Comparison of ENCODE assay signal across 7 cellular contexts in the genomic region with DNA sequence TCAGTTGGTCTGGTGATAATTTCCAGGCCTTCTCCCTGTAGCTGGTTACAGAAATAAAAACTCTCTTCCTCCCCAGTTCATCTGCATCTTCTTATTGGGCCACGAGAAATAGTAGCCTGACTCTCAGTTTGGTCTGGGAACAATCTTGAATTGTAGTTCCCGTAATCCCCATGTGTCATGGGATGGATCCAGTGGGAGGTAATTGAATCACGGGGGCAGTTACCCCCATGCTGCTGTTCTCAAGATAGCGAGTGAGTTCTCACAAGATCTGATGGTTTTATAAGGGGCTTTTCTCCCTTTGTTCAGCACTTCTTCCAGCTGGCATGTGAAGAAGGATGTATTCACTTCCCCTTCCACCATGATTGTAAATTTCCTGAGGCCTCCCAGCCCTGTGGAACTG. TPM values are rescaled to one million over a fixed set of nuclear protein-coding genes. Genes with fewer than 3 reads are reported as not detected.
DNase-seq lines count a peak whose midpoint lies in the region; ATAC-seq and TF ChIP-seq lines count a peak whose summit lies in the region.
"Not testable (repeated sequence)": the region's sequence is repeated elsewhere in the genome, so short reads cannot be mapped to it uniquely, and the experiment has no call there.

No MANE protein-coding gene starts in this region.

- H3K27me3 Mint-ChIP-seq in T-helper 17 cell; activated CD4-positive, alpha-beta memory T cell treated with anti-CD3 and anti-CD28 coated beads for 36 hours; activated T-cell treated with anti-CD3 and anti-CD28 coated beads, Interleukin-2, amount 50 U/mL, for 72 hours (ENCODE audit: low read depth); activated naive CD8-positive, alpha-beta T cell treated with anti-CD3 and anti-CD28 coated beads for 36 hours; stimulated activated naive CD8-positive, alpha-beta T cell treated with anti-CD3 and anti-CD28 coated beads, Interleukin-15, Interleukin-2, amounts not matched to agents 100 ng/mL and 50 ng/mL, for 24 hours: not testable (repeated sequence)

- H3K4me1 Mint-ChIP-seq in T-helper 17 cell, result peaks cover 12% of the 10 kb centered on the region
- H3K4me1 Mint-ChIP-seq in activated CD4-positive, alpha-beta memory T cell treated with anti-CD3 and anti-CD28 coated beads for 36 hours (ENCODE audit: low read depth), result peaks cover 26% of the 10 kb centered on the region
- H3K4me1 Mint-ChIP-seq in activated T-cell treated with anti-CD3 and anti-CD28 coated beads, Interleukin-2, amount 50 U/mL, for 72 hours (ENCODE audit: low read depth), result peaks cover 28% of the 10 kb centered on the region
- peaks cover 21% of the 10 kb centered on the region for H3K4me1 Mint-ChIP-seq in activated naive CD8-positive, alpha-beta T cell treated with anti-CD3 and anti-CD28 coated beads for 36 hours
- peaks cover 35% of the 10 kb centered on the region for H3K4me1 Mint-ChIP-seq in stimulated activated naive CD8-positive, alpha-beta T cell treated with anti-CD3 and anti-CD28 coated beads, Interleukin-15, Interleukin-2, amounts not matched to agents 100 ng/mL and 50 ng/mL, for 24 hours (ENCODE audit: low read depth)

- peak overlapping the region; percentile 91 for H3K27ac Mint-ChIP-seq in T-helper 17 cell
- H3K27ac Mint-ChIP-seq in activated CD4-positive, alpha-beta memory T cell treated with anti-CD3 and anti-CD28 coated beads for 36 hours, result peak overlapping the region; percentile 90
- peak overlapping the region; percentile 93 for H3K27ac Mint-ChIP-seq in activated T-cell treated with anti-CD3 and anti-CD28 coated beads, Interleukin-2, amount 50 U/mL, for 72 hours
- H3K27ac Mint-ChIP-seq in activated naive CD8-positive, alpha-beta T cell treated with anti-CD3 and anti-CD28 coated beads for 36 hours, result peak overlapping the region; percentile 86
- H3K27ac Mint-ChIP-seq in stimulated activated naive CD8-positive, alpha-beta T cell treated with anti-CD3 and anti-CD28 coated beads, Interleukin-15, Interleukin-2, amounts not matched to agents 100 ng/mL and 50 ng/mL, for 24 hours, result peak overlapping the region; percentile 96

- not testable (repeated sequence) for H3K36me3 Mint-ChIP-seq in T-helper 17 cell (ENCODE audit: low read depth)
- H3K36me3 Mint-ChIP-seq in activated CD4-positive, alpha-beta memory T cell treated with anti-CD3 and anti-CD28 coated beads for 36 hours, result peaks cover 15% of the 10 kb centered on the region
- H3K36me3 Mint-ChIP-seq in activated T-cell treated with anti-CD3 and anti-CD28 coated beads, Interleukin-2, amount 50 U/mL, for 72 hours (ENCODE audit: insufficient read depth in 2 of 2), result peaks cover 6 to 22% of the 10 kb centered on the region in 2 donors
- H3K36me3 Mint-ChIP-seq in activated naive CD8-positive, alpha-beta T cell treated with anti-CD3 and anti-CD28 coated beads for 36 hours, result peaks cover 32% of the 10 kb centered on the region
- H3K36me3 Mint-ChIP-seq in stimulated activated naive CD8-positive, alpha-beta T cell treated with anti-CD3 and anti-CD28 coated beads, Interleukin-15, Interleukin-2, amounts not matched to agents 100 ng/mL and 50 ng/mL, for 24 hours (ENCODE audit: low read depth), result peaks cover 42% of the 10 kb centered on the region

- H3K4me2 ChIP-seq in MM.1S (ENCODE audit: low read depth, low read length), result peak overlapping the region; percentile 73; the same call in 1 of the 2 replicates

- H3K9me2 ChIP-seq in MM.1S (replicated peaks; ENCODE audit: insufficient read depth, low read length), result not testable (repeated sequence)

- H3K79me2 ChIP-seq in MM.1S (ENCODE audit: low read length), result not testable (repeated sequence)

- not testable (repeated sequence) for H3K36me3 ChIP-seq in MM.1S (replicated peaks; ENCODE audit: insufficient read depth, low read length)

- H3K4me3 ChIP-seq in MM.1S (ENCODE audit: low read length), result not testable (repeated sequence)

- not testable (repeated sequence) for H2AFZ ChIP-seq in MM.1S (ENCODE audit: low read length)

- H3K27me3 ChIP-seq in MM.1S (replicated peaks; ENCODE audit: insufficient read depth, low read length), result not testable (repeated sequence)

- H3K4me1 ChIP-seq in MM.1S (ENCODE audit: low read length), result peaks cover 25% of the 10 kb centered on the region

- H3K27ac ChIP-seq in MM.1S (ENCODE audit: low read length), result peak overlapping the region; percentile 91; the same call in 1 of the 2 replicates

- not testable (repeated sequence) for TF ChIP-seq CTCF in MM.1S (IDR thresholded peaks at IDR 0.05; ENCODE audit: low read length)

- not testable (repeated sequence) for H3K9ac ChIP-seq in MM.1S (ENCODE audit: low read length)

- ATAC-seq in T-helper 17 cell; activated T-cell treated with anti-CD3 and anti-CD28 coated beads, Interleukin-2, amount 50 U/mL, for 72 hours (replicated peaks in 1 of 2): not testable (repeated sequence)

- H3K9me3 Mint-ChIP-seq in activated CD4-positive, alpha-beta memory T cell treated with anti-CD3 and anti-CD28 coated beads for 36 hours, result peaks cover 12% of the 10 kb centered on the region
- H3K9me3 Mint-ChIP-seq in activated T-cell treated with anti-CD3 and anti-CD28 coated beads, Interleukin-2, amount 50 U/mL, for 72 hours; stimulated activated naive CD8-positive, alpha-beta T cell treated with anti-CD3 and anti-CD28 coated beads, Interleukin-15, Interleukin-2, amounts not matched to agents 100 ng/mL and 50 ng/mL, for 24 hours: not testable (repeated sequence)
- H3K9me3 Mint-ChIP-seq in activated naive CD8-positive, alpha-beta T cell treated with anti-CD3 and anti-CD28 coated beads for 36 hours, result peaks cover 13% of the 10 kb centered on the region

- CTCF ChIA-PET in activated CD4-positive, alpha-beta memory T cell treated with anti-CD3 and anti-CD28 coated beads for 36 hours (lab: Charles Lee), result interaction anchor here (1.6 kb wide), 1 partner anchor 19 kb away, joined by 6 read pairs; no protein-coding TSS in a partner anchor

- POLR2A ChIA-PET in activated CD4-positive, alpha-beta memory T cell treated with anti-CD3 and anti-CD28 coated beads for 36 hours (lab: Charles Lee), result not testable (repeated sequence)

- H3K4me3 Mint-ChIP-seq in T-helper 17 cell; activated CD4-positive, alpha-beta memory T cell treated with anti-CD3 and anti-CD28 coated beads for 36 hours; activated T-cell treated with anti-CD3 and anti-CD28 coated beads, Interleukin-2, amount 50 U/mL, for 72 hours; activated naive CD8-positive, alpha-beta T cell treated with anti-CD3 and anti-CD28 coated beads for 36 hours: not testable (repeated sequence)
- peak overlapping the region; percentile 33 for H3K4me3 Mint-ChIP-seq in stimulated activated naive CD8-positive, alpha-beta T cell treated with anti-CD3 and anti-CD28 coated beads, Interleukin-15, Interleukin-2, amounts not matched to agents 100 ng/mL and 50 ng/mL, for 24 hours

- H4K20me1 ChIP-seq in MM.1S (ENCODE audit: insufficient read depth, low read length), result not testable (repeated sequence)

- not testable (repeated sequence) for DNase-seq in MM.1S; T-helper 17 cell; activated CD4-positive, alpha-beta memory T cell treated with anti-CD3 and anti-CD28 coated beads for 36 hours; activated T-cell treated with anti-CD3 and anti-CD28 coated beads, Interleukin-2, amount 50 U/mL, for 72 hours; activated naive CD8-positive, alpha-beta T cell treated with anti-CD3 and anti-CD28 coated beads for 36 hours
- DNase-seq in foreskin melanocyte, result peak; percentile 88

- H3K9me3 ChIP-seq in MM.1S (replicated peaks; ENCODE audit: insufficient read depth, low read length); T-helper 17 cell (ENCODE audit: control insufficient read depth, low read length, poor library complexity, severe bottlenecking): not testable (repeated sequence)

- intact Hi-C loops in activated CD4-positive, alpha-beta memory T cell treated with anti-CD3 and anti-CD28 coated beads for 36 hours (cut with micrococcal nuclease), result not testable (repeated sequence)

- H3F3A ChIP-seq in MM.1S (ENCODE audit: insufficient read depth, low read length), result peaks cover 13% of the 10 kb centered on the region

RNA-seq across cellular contexts. Expression of a gene that starts 7.0 kb away (rescaled TPM):
- 1 to 10 TPM; 3.0 to 4.8 TPM for total RNA-seq in T-helper 17 cell
- total RNA-seq in activated CD4-positive, alpha-beta memory T cell treated with anti-CD3 and anti-CD28 coated beads for 36 hours, result 10 to 100 TPM; 42.6 to 43.2 TPM
- 10 to 100 TPM; 25.1 to 34.0 TPM for total RNA-seq in activated T-cell treated with anti-CD3 and anti-CD28 coated beads, Interleukin-2, amount 50 U/mL, for 72 hours
- 10 to 100 TPM; 42.3 to 44.8 TPM for total RNA-seq in activated naive CD8-positive, alpha-beta T cell treated with anti-CD3 and anti-CD28 coated beads for 36 hours

RNA-seq across cellular contexts. Expression of a gene that starts 18.1 kb away (rescaled TPM):
- total RNA-seq in T-helper 17 cell, result under 1 TPM; 0.22 to 0.37 TPM
- 1 to 10 TPM; 4.4 to 4.9 TPM for total RNA-seq in activated CD4-positive, alpha-beta memory T cell treated with anti-CD3 and anti-CD28 coated beads for 36 hours
- total RNA-seq in activated T-cell treated with anti-CD3 and anti-CD28 coated beads, Interleukin-2, amount 50 U/mL, for 72 hours, result 1 to 10 TPM; 4.2 to 6.0 TPM
- total RNA-seq in activated naive CD8-positive, alpha-beta T cell treated with anti-CD3 and anti-CD28 coated beads for 36 hours, result 1 to 10 TPM; 7.2 to 8.1 TPM

RNA-seq across cellular contexts. Expression of a gene that starts 18.3 kb away (rescaled TPM):
- 10 to 100 TPM in 1 of 2 donors, 1 to 10 TPM in 1; 9.9 to 10.7 TPM for total RNA-seq in T-helper 17 cell
- total RNA-seq in activated CD4-positive, alpha-beta memory T cell treated with anti-CD3 and anti-CD28 coated beads for 36 hours, result 10 to 100 TPM; 13.3 to 15.7 TPM
- total RNA-seq in activated T-cell treated with anti-CD3 and anti-CD28 coated beads, Interleukin-2, amount 50 U/mL, for 72 hours, result 10 to 100 TPM; 21.1 to 22.8 TPM
- 10 to 100 TPM; 12.9 to 13.5 TPM for total RNA-seq in activated naive CD8-positive, alpha-beta T cell treated with anti-CD3 and anti-CD28 coated beads for 36 hours

Comparison
In these comparisons a context has a peak if more than half of its experiments do, and no peak if none do; other contexts are left out.
1. RNA of a gene that starts 7.0 kb away (total RNA-seq): 42.3 to 44.8 TPM in activated naive CD8-positive, alpha-beta T cell treated with anti-CD3 and anti-CD28 coated beads for 36 hours, 42.6 to 43.2 TPM in activated CD4-positive, alpha-beta memory T cell treated with anti-CD3 and anti-CD28 coated beads for 36 hours and 25.1 to 34.0 TPM in activated T-cell treated with anti-CD3 and anti-CD28 coated beads, Interleukin-2, amount 50 U/mL, for 72 hours; 3.0 to 4.8 TPM in T-helper 17 cell; every median in the first group is over 4 times any median in the second.
2. Peak in every context shown above with its lines, with median percentiles within 50 percentile points of each other: H3K27ac Mint-ChIP-seq.